ENCODE assay signal across 1 cellular context in the genomic region with DNA sequence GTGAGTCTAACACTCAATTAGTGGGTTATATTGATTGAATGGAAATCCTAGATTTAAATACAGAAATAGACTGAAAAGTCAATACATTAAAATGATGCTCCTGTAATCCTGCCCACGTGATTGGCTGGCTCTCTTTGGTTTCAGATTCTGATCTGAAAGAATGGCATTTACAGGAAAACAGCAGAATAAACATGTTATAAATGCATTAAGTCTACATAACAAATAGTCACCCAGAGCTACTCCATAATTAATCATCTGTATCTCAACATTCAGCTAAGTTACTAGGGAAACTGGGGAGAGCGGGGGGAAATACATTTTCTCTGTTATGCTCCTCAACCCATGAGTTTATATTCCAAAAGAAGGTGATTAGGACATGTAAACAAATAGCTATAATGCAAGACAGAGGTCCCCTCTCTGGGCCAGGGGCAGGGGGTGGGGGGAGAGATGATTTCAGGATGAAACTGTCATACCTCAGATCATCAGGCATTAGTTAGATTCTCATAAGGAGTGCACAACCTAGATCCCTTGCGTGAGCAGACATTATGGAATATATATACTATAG.
A peak's percentile ranks its signal among the peaks of the same experiment; 100 is the strongest.
TF ChIP-seq lines count a peak whose summit lies in the region.

No MANE protein-coding gene starts in this region.

TF ChIP-seq in SK-N-SH, 30 proteins besides CTCF, POLR2A, EP300 and RAD21 (continued from another document):
- TF ChIP-seq, protein P1, sequence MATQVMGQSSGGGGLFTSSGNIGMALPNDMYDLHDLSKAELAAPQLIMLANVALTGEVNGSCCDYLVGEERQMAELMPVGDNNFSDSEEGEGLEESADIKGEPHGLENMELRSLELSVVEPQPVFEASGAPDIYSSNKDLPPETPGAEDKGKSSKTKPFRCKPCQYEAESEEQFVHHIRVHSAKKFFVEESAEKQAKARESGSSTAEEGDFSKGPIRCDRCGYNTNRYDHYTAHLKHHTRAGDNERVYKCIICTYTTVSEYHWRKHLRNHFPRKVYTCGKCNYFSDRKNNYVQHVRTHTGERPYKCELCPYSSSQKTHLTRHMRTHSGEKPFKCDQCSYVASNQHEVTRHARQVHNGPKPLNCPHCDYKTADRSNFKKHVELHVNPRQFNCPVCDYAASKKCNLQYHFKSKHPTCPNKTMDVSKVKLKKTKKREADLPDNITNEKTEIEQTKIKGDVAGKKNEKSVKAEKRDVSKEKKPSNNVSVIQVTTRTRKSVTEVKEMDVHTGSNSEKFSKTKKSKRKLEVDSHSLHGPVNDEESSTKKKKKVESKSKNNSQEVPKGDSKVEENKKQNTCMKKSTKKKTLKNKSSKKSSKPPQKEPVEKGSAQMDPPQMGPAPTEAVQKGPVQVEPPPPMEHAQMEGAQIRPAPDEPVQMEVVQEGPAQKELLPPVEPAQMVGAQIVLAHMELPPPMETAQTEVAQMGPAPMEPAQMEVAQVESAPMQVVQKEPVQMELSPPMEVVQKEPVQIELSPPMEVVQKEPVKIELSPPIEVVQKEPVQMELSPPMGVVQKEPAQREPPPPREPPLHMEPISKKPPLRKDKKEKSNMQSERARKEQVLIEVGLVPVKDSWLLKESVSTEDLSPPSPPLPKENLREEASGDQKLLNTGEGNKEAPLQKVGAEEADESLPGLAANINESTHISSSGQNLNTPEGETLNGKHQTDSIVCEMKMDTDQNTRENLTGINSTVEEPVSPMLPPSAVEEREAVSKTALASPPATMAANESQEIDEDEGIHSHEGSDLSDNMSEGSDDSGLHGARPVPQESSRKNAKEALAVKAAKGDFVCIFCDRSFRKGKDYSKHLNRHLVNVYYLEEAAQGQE (IDR thresholded peaks at IDR 0.05; ENCODE audit: low read depth, low read length) = no peak
- TF ChIP-seq, protein P2, sequence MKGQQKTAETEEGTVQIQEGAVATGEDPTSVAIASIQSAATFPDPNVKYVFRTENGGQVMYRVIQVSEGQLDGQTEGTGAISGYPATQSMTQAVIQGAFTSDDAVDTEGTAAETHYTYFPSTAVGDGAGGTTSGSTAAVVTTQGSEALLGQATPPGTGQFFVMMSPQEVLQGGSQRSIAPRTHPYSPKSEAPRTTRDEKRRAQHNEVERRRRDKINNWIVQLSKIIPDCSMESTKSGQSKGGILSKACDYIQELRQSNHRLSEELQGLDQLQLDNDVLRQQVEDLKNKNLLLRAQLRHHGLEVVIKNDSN (IDR thresholded peaks at IDR 0.05; ENCODE audit: borderline replicate concordance, low read depth) = peak; percentile 40; the same call in 1 of the 2 replicates
